Comparison of ENCODE assay signal across 1 cellular context in the genomic region with DNA sequence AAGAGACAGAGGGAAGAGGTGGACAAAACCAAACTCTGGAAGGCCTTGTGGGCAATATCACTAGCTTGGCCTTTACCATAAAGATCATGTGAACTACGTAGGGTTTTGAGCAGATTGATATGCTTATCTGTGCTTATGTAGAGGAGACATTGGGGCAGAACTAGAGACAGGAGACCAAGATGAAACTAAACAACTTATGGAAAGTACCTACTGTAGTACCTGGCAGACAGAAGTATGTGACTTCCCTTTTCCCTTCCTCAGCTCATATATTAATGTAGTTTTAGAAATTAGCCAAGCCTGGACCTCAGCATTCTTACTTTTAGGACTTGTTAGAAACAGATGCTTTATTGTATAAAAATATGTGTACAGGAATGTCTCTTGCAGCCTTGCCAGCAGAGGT.
TF ChIP-seq lines count a peak whose summit lies in the region.

No MANE protein-coding gene starts in this region.

TF ChIP-seq in IMR-90, 13 proteins besides CTCF, POLR2A, EP300 and RAD21:
- TF ChIP-seq SMC3 (IDR thresholded peaks at IDR 0.05; ENCODE audit: low read depth, low read length) (no peak), USF2 (IDR thresholded peaks at IDR 0.05; ENCODE audit: low read depth, low read length) (no peak), NFE2L2 (IDR thresholded peaks at IDR 0.05; ENCODE audit: low read depth, low read length) (no peak), FOS (IDR thresholded peaks at IDR 0.05; ENCODE audit: low read depth, low read length) (no peak), MXI1 (IDR thresholded peaks at IDR 0.05; ENCODE audit: borderline replicate concordance, low read depth, low read length) (no peak), RCOR1 (IDR thresholded peaks at IDR 0.05; ENCODE audit: insufficient replicate concordance, low read length) (no peak), CHD1 (IDR thresholded peaks at IDR 0.05; ENCODE audit: low read depth, low read length) (no peak), BHLHE40 (IDR thresholded peaks at IDR 0.05; ENCODE audit: low read depth, low read length) (no peak), ELK1 (IDR thresholded peaks at IDR 0.05; ENCODE audit: borderline replicate concordance, low read depth, low read length) (no peak), CEBPB (IDR thresholded peaks at IDR 0.05; ENCODE audit: low read depth, low read length) (no peak), MAZ (IDR thresholded peaks at IDR 0.05; ENCODE audit: borderline replicate concordance, low read depth, low read length) (no peak)
